7 cellular contexts compared by ENCODE assay signal in genomic region chr2:57516740-57517340, GRCh38.
DNase-seq lines count a peak whose midpoint lies in the region; ATAC-seq and TF ChIP-seq lines count a peak whose summit lies in the region.

No MANE protein-coding gene starts in this region.

- peak; percentile 43 for TF ChIP-seq CTCF in GM12864 (IDR thresholded peaks at IDR 0.05; ENCODE audit: low read depth, low read length, missing control alignments)
- peak; percentile 74 for TF ChIP-seq CTCF in PC-3 (conservative IDR thresholded peaks at IDR 0.05; ENCODE audit: low read depth, low read length)
- TF ChIP-seq CTCF in epithelial cell of proximal tubule (conservative IDR thresholded peaks at IDR 0.05; ENCODE audit: low read depth, low read length) = peak; percentile 57
- peak; percentile 53 for TF ChIP-seq CTCF in osteoblast (IDR thresholded peaks at IDR 0.05; ENCODE audit: extremely low read depth, low read depth, low read length)

- peaks cover 28% of the 10 kb centered on the region for H3K27me3 ChIP-seq in PC-3 (ENCODE audit: low read length)
- H3K27me3 ChIP-seq in osteoblast (ENCODE audit: insufficient read depth, low read length) = no peaks in the 10 kb centered on the region

- no peaks in the 10 kb centered on the region for H3F3A ChIP-seq in PC-3 (ENCODE audit: low read length, unreplicated experiment)

- H3K9me3 ChIP-seq in PC-3 (ENCODE audit: low read length) (no peaks in the 10 kb centered on the region), osteoblast (ENCODE audit: low read depth, low read length) (no peaks in the 10 kb centered on the region)

- H3K4me1 ChIP-seq in PC-3 (ENCODE audit: insufficient read depth, low read length) = peaks cover 5% of the 10 kb centered on the region
- no peaks in the 10 kb centered on the region for H3K4me1 ChIP-seq in osteoblast (ENCODE audit: insufficient read depth, low read length)

- BruUV-seq in PC-3 (replicated peaks; lab: Mats Ljungman, UMichigan) = no TSS peak

- ATAC-seq in GM21717 (IDR thresholded peaks at IDR 0.05; ENCODE audit: unreplicated experiment) (peak; percentile 89), PC-3 (0 out of 2 replicates have a peak, but pooled peaks have one; percentile 53)

- intact Hi-C loops in PC-3 (cut with micrococcal nuclease) = loop anchor here (1.0 to 2.0 kb wide), 2 partner anchors 1334 to 1440 kb away; partner anchors contain the start of gene CCDC85A

- H3K27ac ChIP-seq in PC-3 (ENCODE audit: low read length) (no peak overlapping the region), osteoblast (ENCODE audit: low read depth, low read length) (no peak overlapping the region)

- no peaks in the 10 kb centered on the region for H3K79me2 ChIP-seq in PC-3 (ENCODE audit: low read length)
- no peaks in the 10 kb centered on the region for H3K79me2 ChIP-seq in osteoblast (ENCODE audit: insufficient read depth, low read length)

- H3K9me2 ChIP-seq in PC-3 (replicated peaks; ENCODE audit: low read length) = no peaks in the 10 kb centered on the region

- CTCF ChIA-PET in PC-3 (lab: Charles Lee) = no interaction called here

- H3K4me3 ChIP-seq in GM12864 (ENCODE audit: low read depth, low read length) (no peak overlapping the region), PC-3 (ENCODE audit: low read length) (no peak overlapping the region), epithelial cell of proximal tubule (ENCODE audit: low read depth, low read length) (no peak overlapping the region), osteoblast (ENCODE audit: insufficient read depth, low read length) (no peak overlapping the region)

- H3K36me3 ChIP-seq in PC-3 (ENCODE audit: low read depth, low read length) = no peaks in the 10 kb centered on the region
- no peaks in the 10 kb centered on the region for H3K36me3 ChIP-seq in osteoblast (ENCODE audit: insufficient read depth, low read length)

- H3K4me2 ChIP-seq in PC-3 (ENCODE audit: low read length) (0 out of 2 replicates have a peak overlapping the region, but pooled peaks have one; percentile 24), osteoblast (ENCODE audit: insufficient read depth, low read length) (no peak overlapping the region)

- H4K20me1 ChIP-seq in PC-3 (ENCODE audit: low read length) (no peaks in the 10 kb centered on the region), osteoblast (ENCODE audit: insufficient read depth, low read length) (no peaks in the 10 kb centered on the region)

- POLR2A ChIA-PET in PC-3 (lab: Charles Lee; ENCODE audit: unreplicated experiment) = interaction anchor here (0.6 kb wide), 1 partner anchor 1397 kb away, joined by 3 read pairs; no protein-coding TSS in a partner anchor

- no peak overlapping the region for H3K9ac ChIP-seq in PC-3 (ENCODE audit: low read length)

- 0 out of 2 replicates have a peak overlapping the region, but pooled peaks have one; percentile 32 for H2AFZ ChIP-seq in PC-3 (ENCODE audit: low read length)
- no peak overlapping the region for H2AFZ ChIP-seq in osteoblast (ENCODE audit: low read length)

- DNase-seq in GM12864 (ENCODE audit: low read depth) (peak; percentile 22), HuH-7 (ENCODE audit: low spot score) (peak; percentile 10), PC-3 (peak; percentile 70), epithelial cell of proximal tubule (ENCODE audit: low read depth) (peak; percentile 13), osteoblast (ENCODE audit: insufficient read length, low spot score, missing footprints) (peak; percentile 23)
- DNase-seq in stimulated activated CD4-positive, alpha-beta T cell treated with anti-CD3 and anti-CD28 coated beads, Interleukin-4, amount 100 ng/mL, for 1 hour = no peak
